ENCODE assay signal across 1 cellular context in genomic region chr15:89129816-89130134, GRCh38.
TF ChIP-seq lines count a peak whose summit lies in the region.

No MANE protein-coding gene starts in this region.

TF ChIP-seq in SK-N-SH, 30 proteins besides CTCF, POLR2A, EP300 and RAD21 (continued from another document):
- TF ChIP-seq, protein P1, sequence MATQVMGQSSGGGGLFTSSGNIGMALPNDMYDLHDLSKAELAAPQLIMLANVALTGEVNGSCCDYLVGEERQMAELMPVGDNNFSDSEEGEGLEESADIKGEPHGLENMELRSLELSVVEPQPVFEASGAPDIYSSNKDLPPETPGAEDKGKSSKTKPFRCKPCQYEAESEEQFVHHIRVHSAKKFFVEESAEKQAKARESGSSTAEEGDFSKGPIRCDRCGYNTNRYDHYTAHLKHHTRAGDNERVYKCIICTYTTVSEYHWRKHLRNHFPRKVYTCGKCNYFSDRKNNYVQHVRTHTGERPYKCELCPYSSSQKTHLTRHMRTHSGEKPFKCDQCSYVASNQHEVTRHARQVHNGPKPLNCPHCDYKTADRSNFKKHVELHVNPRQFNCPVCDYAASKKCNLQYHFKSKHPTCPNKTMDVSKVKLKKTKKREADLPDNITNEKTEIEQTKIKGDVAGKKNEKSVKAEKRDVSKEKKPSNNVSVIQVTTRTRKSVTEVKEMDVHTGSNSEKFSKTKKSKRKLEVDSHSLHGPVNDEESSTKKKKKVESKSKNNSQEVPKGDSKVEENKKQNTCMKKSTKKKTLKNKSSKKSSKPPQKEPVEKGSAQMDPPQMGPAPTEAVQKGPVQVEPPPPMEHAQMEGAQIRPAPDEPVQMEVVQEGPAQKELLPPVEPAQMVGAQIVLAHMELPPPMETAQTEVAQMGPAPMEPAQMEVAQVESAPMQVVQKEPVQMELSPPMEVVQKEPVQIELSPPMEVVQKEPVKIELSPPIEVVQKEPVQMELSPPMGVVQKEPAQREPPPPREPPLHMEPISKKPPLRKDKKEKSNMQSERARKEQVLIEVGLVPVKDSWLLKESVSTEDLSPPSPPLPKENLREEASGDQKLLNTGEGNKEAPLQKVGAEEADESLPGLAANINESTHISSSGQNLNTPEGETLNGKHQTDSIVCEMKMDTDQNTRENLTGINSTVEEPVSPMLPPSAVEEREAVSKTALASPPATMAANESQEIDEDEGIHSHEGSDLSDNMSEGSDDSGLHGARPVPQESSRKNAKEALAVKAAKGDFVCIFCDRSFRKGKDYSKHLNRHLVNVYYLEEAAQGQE (IDR thresholded peaks at IDR 0.05; ENCODE audit: low read depth, low read length) = no peak
TF ChIP-seq in SK-N-SH: peak in this region for 0.
